1 cellular context compared by ENCODE assay signal in the genomic region with DNA sequence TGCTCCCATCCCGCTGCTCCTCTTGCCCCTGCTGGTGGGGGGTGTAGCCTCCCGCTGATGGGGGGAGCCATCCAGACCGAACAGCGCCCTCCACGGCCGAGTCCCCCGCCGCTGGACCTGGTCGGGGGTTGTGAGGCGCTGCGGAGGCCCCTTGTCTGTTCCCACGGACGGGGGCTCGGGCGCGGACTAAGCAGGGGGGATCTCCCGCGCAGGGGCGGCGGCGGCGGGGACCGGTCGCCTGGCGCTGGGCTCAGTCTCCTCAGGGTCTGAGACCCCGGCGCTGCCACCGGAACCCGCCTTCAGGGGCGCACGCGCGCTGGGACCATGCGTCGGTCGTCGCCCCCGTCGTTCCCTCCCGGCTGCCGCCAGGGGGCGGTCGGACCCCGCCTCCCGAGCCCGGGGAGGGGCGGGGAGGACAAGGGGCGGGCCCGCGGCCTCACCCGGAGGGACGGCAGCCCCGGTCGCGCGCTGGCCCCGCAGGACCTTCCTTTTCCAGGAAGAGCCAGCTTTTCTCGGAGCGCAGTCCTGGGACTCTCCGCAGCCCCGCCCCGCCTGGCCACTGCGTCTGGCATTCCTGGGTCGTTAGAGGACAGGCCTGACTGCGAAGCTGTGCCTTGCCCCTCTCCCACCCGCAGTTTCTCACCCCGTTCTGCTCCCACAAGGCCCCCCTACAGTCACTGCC.
TF ChIP-seq lines count a peak whose summit lies in the region.

No MANE protein-coding gene starts in this region.

TF ChIP-seq in HepG2, 621 proteins besides CTCF, POLR2A, EP300 and RAD21 (continued from another document and continues in another):
- TF ChIP-seq ZNF407 (CRISPR knock-in tag; IDR thresholded peaks at IDR 0.05; ENCODE audit: not compliant biosample characterization) (peak; percentile 25), SP140L (CRISPR knock-in tag; IDR thresholded peaks at IDR 0.05; ENCODE audit: borderline replicate concordance) (no peak), DMAP1 (CRISPR knock-in tag; IDR thresholded peaks at IDR 0.05) (peak; percentile 61), MNT (IDR thresholded peaks at IDR 0.05) (no peak), ZNF619 (CRISPR knock-in tag; IDR thresholded peaks at IDR 0.05) (0 out of 2 replicates have a peak, but pooled peaks have one; percentile 35), CREBL2 (CRISPR knock-in tag; IDR thresholded peaks at IDR 0.05; ENCODE audit: borderline replicate concordance) (no peak; the same call in 1 of the 2 replicates), RAD51 (IDR thresholded peaks at IDR 0.05; ENCODE audit: borderline replicate concordance) (no peak), ZNF431 (CRISPR knock-in tag; IDR thresholded peaks at IDR 0.05; ENCODE audit: borderline replicate concordance, low read depth) (0 out of 2 replicates have a peak, but pooled peaks have one; percentile 79), ZNF251 (CRISPR knock-in tag; IDR thresholded peaks at IDR 0.05) (no peak), NR2F2 (IDR thresholded peaks at IDR 0.05; ENCODE audit: borderline replicate concordance, low read depth) (no peak), ZNF33A (CRISPR knock-in tag; IDR thresholded peaks at IDR 0.05; ENCODE audit: borderline replicate concordance) (no peak), MTA3 (CRISPR knock-in tag; IDR thresholded peaks at IDR 0.05) (no peak), ZFX (CRISPR knock-in tag; IDR thresholded peaks at IDR 0.05; ENCODE audit: low read depth) (peak; percentile 76), TERF1 (CRISPR knock-in tag; IDR thresholded peaks at IDR 0.05) (no peak), SAP130 (CRISPR knock-in tag; IDR thresholded peaks at IDR 0.05; ENCODE audit: low read depth) (peak; percentile 79), IRF2 (CRISPR knock-in tag; IDR thresholded peaks at IDR 0.05) (peak; percentile 42; the same call in 1 of the 2 replicates), ZNF318 (CRISPR knock-in tag; IDR thresholded peaks at IDR 0.05) (no peak; the same call in 1 of the 2 replicates), SNAPC5 (CRISPR knock-in tag; IDR thresholded peaks at IDR 0.05; ENCODE audit: borderline replicate concordance) (no peak), MATR3 (CRISPR knock-in tag; IDR thresholded peaks at IDR 0.05) (no peak), EZH2 (conservative IDR thresholded peaks at IDR 0.05; ENCODE audit: low read depth, low read length) (no peak), ZNF614 (CRISPR knock-in tag; IDR thresholded peaks at IDR 0.05; ENCODE audit: borderline replicate concordance) (peak; percentile 63; the same call in 1 of the 2 replicates), MIXL1 (CRISPR knock-in tag; IDR thresholded peaks at IDR 0.05) (no peak), ZNF501 (CRISPR knock-in tag; IDR thresholded peaks at IDR 0.05) (no peak)
- TF ChIP-seq, protein P1, sequence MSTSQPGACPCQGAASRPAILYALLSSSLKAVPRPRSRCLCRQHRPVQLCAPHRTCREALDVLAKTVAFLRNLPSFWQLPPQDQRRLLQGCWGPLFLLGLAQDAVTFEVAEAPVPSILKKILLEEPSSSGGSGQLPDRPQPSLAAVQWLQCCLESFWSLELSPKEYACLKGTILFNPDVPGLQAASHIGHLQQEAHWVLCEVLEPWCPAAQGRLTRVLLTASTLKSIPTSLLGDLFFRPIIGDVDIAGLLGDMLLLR (CRISPR knock-in tag; IDR thresholded peaks at IDR 0.05) = no peak
- TF ChIP-seq, protein P2, sequence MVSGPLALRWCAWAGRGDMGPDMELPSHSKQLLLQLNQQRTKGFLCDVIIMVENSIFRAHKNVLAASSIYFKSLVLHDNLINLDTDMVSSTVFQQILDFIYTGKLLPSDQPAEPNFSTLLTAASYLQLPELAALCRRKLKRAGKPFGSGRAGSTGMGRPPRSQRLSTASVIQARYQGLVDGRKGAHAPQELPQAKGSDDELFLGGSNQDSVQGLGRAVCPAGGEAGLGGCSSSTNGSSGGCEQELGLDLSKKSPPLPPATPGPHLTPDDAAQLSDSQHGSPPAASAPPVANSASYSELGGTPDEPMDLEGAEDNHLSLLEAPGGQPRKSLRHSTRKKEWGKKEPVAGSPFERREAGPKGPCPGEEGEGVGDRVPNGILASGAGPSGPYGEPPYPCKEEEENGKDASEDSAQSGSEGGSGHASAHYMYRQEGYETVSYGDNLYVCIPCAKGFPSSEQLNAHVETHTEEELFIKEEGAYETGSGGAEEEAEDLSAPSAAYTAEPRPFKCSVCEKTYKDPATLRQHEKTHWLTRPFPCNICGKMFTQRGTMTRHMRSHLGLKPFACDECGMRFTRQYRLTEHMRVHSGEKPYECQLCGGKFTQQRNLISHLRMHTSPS (CRISPR knock-in tag; IDR thresholded peaks at IDR 0.05; ENCODE audit: low read depth) = no peak
- TF ChIP-seq, protein P3, sequence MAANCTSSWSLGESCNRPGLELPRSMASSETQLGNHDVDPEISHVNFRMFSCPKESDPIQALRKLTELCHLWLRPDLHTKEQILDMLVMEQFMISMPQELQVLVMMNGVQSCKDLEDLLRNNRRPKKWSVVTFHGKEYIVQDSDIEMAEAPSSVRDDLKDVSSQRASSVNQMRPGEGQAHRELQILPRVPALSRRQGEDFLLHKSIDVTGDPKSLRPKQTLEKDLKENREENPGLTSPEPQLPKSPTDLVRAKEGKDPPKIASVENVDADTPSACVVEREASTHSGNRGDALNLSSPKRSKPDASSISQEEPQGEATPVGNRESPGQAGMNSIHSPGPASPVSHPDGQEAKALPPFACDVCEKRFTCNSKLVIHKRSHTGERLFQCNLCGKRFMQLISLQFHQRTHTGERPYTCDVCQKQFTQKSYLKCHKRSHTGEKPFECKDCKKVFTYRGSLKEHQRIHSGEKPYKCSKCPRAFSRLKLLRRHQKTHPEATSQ (CRISPR knock-in tag; IDR thresholded peaks at IDR 0.05; ENCODE audit: borderline replicate concordance) = 0 out of 2 replicates have a peak, but pooled peaks have one; percentile 23
